ENCODE assay signal across 20 cellular contexts in genomic region chr10:11499425-11500071, GRCh38.
DNase-seq lines count a peak whose midpoint lies in the region; ATAC-seq and TF ChIP-seq lines count a peak whose summit lies in the region.
"Had no signal": no experiment of that assay in that cellular context is flagged by ENCODE, and none has a peak within 500 bp of the region (broad histone marks: within the 10 kb centered on the region; RNA-seq: fewer than 3 reads in every experiment).

No MANE protein-coding gene starts in this region.

- H3K36me3 ChIP-seq in vagina = no peaks in the 10 kb centered on the region
- H3K36me3 ChIP-seq: neutrophil, SJSA1, thyroid gland had no signal

- peak; percentile 51 for ATAC-seq in activated CD8-positive, alpha-beta memory T cell treated with anti-CD3 and anti-CD28 coated beads, Interleukin-2, amount 10 ng/mL, durations not matched to agents 7 days and 5 days
- ATAC-seq in HG02798 (IDR thresholded peaks at IDR 0.05; ENCODE audit: poor library complexity, unreplicated experiment) (peak; percentile 78), HG03159 (IDR thresholded peaks at IDR 0.05; ENCODE audit: unreplicated experiment) (no peak), T-helper 17 cell (no peak)
- ATAC-seq: A549, sciatic nerve had no signal

- TF ChIP-seq CTCF in vagina (IDR thresholded peaks at IDR 0.05) = no peak

- H3K9me3 Mint-ChIP-seq in activated CD8-positive, alpha-beta memory T cell treated with anti-CD3 and anti-CD28 coated beads, Interleukin-2, amount 10 ng/mL, durations not matched to agents 7 days and 5 days (ENCODE audit: low read depth) = no peaks in the 10 kb centered on the region
- H3K9me3 Mint-ChIP-seq in IgD-negative memory B cell = no peaks in the 10 kb centered on the region
- H3K9me3 Mint-ChIP-seq: activated CD4-positive, alpha-beta T cell treated with anti-CD3 and anti-CD28 coated beads, Interleukin-2, amount 10 ng/mL, durations not matched to agents 7 days and 5 days; activated naive CD8-positive, alpha-beta T cell treated with anti-CD3 and anti-CD28 coated beads, Interleukin-2, amount 10 ng/mL, durations not matched to agents 7 days and 5 days; CD4-positive, CD25-positive, alpha-beta regulatory T cell had no signal

- TF ChIP-seq POLR2A in vagina (IDR thresholded peaks at IDR 0.05) = no peak

- H3K4me3 ChIP-seq in vagina = no peak overlapping the region
- H3K4me3 ChIP-seq: A549, dorsolateral prefrontal cortex, SJSA1, thyroid gland had no signal

- H3K36me3 Mint-ChIP-seq in activated CD8-positive, alpha-beta memory T cell treated with anti-CD3 and anti-CD28 coated beads, Interleukin-2, amount 10 ng/mL, durations not matched to agents 7 days and 5 days = no peaks in the 10 kb centered on the region
- H3K36me3 Mint-ChIP-seq in IgD-negative memory B cell (peaks cover 5% of the 10 kb centered on the region), T-helper 17 cell (ENCODE audit: low read depth) (peaks cover 3% of the 10 kb centered on the region)
- H3K36me3 Mint-ChIP-seq: activated naive CD8-positive, alpha-beta T cell treated with anti-CD3 and anti-CD28 coated beads, Interleukin-2, amount 10 ng/mL, durations not matched to agents 7 days and 5 days; CD4-positive, CD25-positive, alpha-beta regulatory T cell had no signal

- no peaks in the 10 kb centered on the region for H3K4me1 ChIP-seq in vagina
- H3K4me1 ChIP-seq: A549, SJSA1, thyroid gland had no signal

- H3K4me3 Mint-ChIP-seq in activated CD8-positive, alpha-beta memory T cell treated with anti-CD3 and anti-CD28 coated beads, Interleukin-2, amount 10 ng/mL, durations not matched to agents 7 days and 5 days = no peak overlapping the region
- H3K4me3 Mint-ChIP-seq in IgD-negative memory B cell (peak overlapping the region in 1 of 4 donors; percentile 48), T-helper 17 cell (no peak overlapping the region)
- H3K4me3 Mint-ChIP-seq: activated CD4-positive, alpha-beta T cell treated with anti-CD3 and anti-CD28 coated beads, Interleukin-2, amount 10 ng/mL, durations not matched to agents 7 days and 5 days; activated naive CD8-positive, alpha-beta T cell treated with anti-CD3 and anti-CD28 coated beads, Interleukin-2, amount 10 ng/mL, durations not matched to agents 7 days and 5 days; CD4-positive, CD25-positive, alpha-beta regulatory T cell had no signal

- DNase-seq in activated CD8-positive, alpha-beta memory T cell treated with anti-CD3 and anti-CD28 coated beads, Interleukin-2, amount 10 ng/mL, durations not matched to agents 7 days and 5 days = no peak
- DNase-seq in activated CD8-positive, alpha-beta memory T cell treated with anti-CD3 and anti-CD28 coated beads, Interleukin-2, amount 50 U/mL, for 4 hours = no peak
- DNase-seq in T-helper 17 cell (no peak), NCI-H2107 (lab: John Stamatoyannopoulos, UW) (no peak), vagina (ENCODE audit: extremely low spot score in 2 of 2) (no peak)
- DNase-seq: activated CD4-positive, alpha-beta T cell treated with anti-CD3 and anti-CD28 coated beads, Interleukin-2, amount 10 ng/mL, durations not matched to agents 7 days and 5 days; activated naive CD8-positive, alpha-beta T cell treated with anti-CD3 and anti-CD28 coated beads, Interleukin-2, amount 10 ng/mL, durations not matched to agents 7 days and 5 days; activated T-cell treated with anti-CD3 and anti-CD28 coated beads, Interleukin-2, amount 50 U/mL, for 1 hour; CD4-positive, CD25-positive, alpha-beta regulatory T cell; dorsolateral prefrontal cortex; Karpas-422; T1000; thyroid gland had no signal

- CTCF ChIA-PET in activated CD8-positive, alpha-beta memory T cell treated with anti-CD3 and anti-CD28 coated beads, Interleukin-2, amount 10 ng/mL, durations not matched to agents 7 days and 5 days (lab: Charles Lee) = no interaction called here

- H3K27ac ChIP-seq in vagina = no peak overlapping the region
- H3K27ac ChIP-seq: A549, dorsolateral prefrontal cortex, neutrophil, SJSA1, thyroid gland had no signal

- H3K27me3 ChIP-seq in vagina = no peaks in the 10 kb centered on the region
- H3K27me3 ChIP-seq: dorsolateral prefrontal cortex, neutrophil, SJSA1, thyroid gland had no signal

- H3K27me3 Mint-ChIP-seq in activated CD8-positive, alpha-beta memory T cell treated with anti-CD3 and anti-CD28 coated beads, Interleukin-2, amount 10 ng/mL, durations not matched to agents 7 days and 5 days = peaks cover 2% of the 10 kb centered on the region
- H3K27me3 Mint-ChIP-seq in IgD-negative memory B cell (no peaks in the 10 kb centered on the region), T-helper 17 cell (peaks cover 2% of the 10 kb centered on the region)
- H3K27me3 Mint-ChIP-seq: activated CD4-positive, alpha-beta T cell treated with anti-CD3 and anti-CD28 coated beads, Interleukin-2, amount 10 ng/mL, durations not matched to agents 7 days and 5 days; activated naive CD8-positive, alpha-beta T cell treated with anti-CD3 and anti-CD28 coated beads, Interleukin-2, amount 10 ng/mL, durations not matched to agents 7 days and 5 days had no signal

- H3K9me3 ChIP-seq in T-helper 17 cell (ENCODE audit: control insufficient read depth, low read length, poor library complexity, severe bottlenecking) (no peaks in the 10 kb centered on the region), vagina (no peaks in the 10 kb centered on the region)
- H3K9me3 ChIP-seq: A549, neutrophil, SJSA1, thyroid gland had no signal

- peaks cover 13% of the 10 kb centered on the region for H3K4me1 Mint-ChIP-seq in activated CD8-positive, alpha-beta memory T cell treated with anti-CD3 and anti-CD28 coated beads, Interleukin-2, amount 10 ng/mL, durations not matched to agents 7 days and 5 days
- peaks cover 1 to 17% (median 15%) of the 10 kb centered on the region in 3 donors for H3K4me1 Mint-ChIP-seq in IgD-negative memory B cell
- H3K4me1 Mint-ChIP-seq in T-helper 17 cell = peaks cover 5% of the 10 kb centered on the region
- H3K4me1 Mint-ChIP-seq: CD4-positive, CD25-positive, alpha-beta regulatory T cell had no signal

- intact Hi-C loops in vagina (cut with DNase I) = no loop called here

- H3K27ac Mint-ChIP-seq in activated CD8-positive, alpha-beta memory T cell treated with anti-CD3 and anti-CD28 coated beads, Interleukin-2, amount 10 ng/mL, durations not matched to agents 7 days and 5 days = no peak overlapping the region
- H3K27ac Mint-ChIP-seq in IgD-negative memory B cell = peak overlapping the region in 2 of 3 donors; percentile 24 to 55
- no peak overlapping the region for H3K27ac Mint-ChIP-seq in T-helper 17 cell
- H3K27ac Mint-ChIP-seq: activated CD4-positive, alpha-beta T cell treated with anti-CD3 and anti-CD28 coated beads, Interleukin-2, amount 10 ng/mL, durations not matched to agents 7 days and 5 days; activated naive CD8-positive, alpha-beta T cell treated with anti-CD3 and anti-CD28 coated beads, Interleukin-2, amount 10 ng/mL, durations not matched to agents 7 days and 5 days had no signal

Comparison
In these comparisons a context has a peak if more than half of its experiments do, and no peak if none do; other contexts are left out.
1. ATAC-seq: peak in activated CD8-positive, alpha-beta memory T cell treated with anti-CD3 and anti-CD28 coated beads, Interleukin-2, amount 10 ng/mL, durations not matched to agents 7 days and 5 days (single experiment) and HG02798 (single experiment); none in HG03159 (single experiment) and T-helper 17 cell (single experiment).
2. H3K27ac Mint-ChIP-seq: peak in IgD-negative memory B cell (2 of 3); none in activated CD8-positive, alpha-beta memory T cell treated with anti-CD3 and anti-CD28 coated beads, Interleukin-2, amount 10 ng/mL, durations not matched to agents 7 days and 5 days (single experiment) and T-helper 17 cell (single experiment).